Comparison of ENCODE assay signal across 9 cellular contexts in genomic region chr7:120949393-120949799, GRCh38. TPM values are rescaled to one million over a fixed set of nuclear protein-coding genes. Genes with fewer than 3 reads are reported as not detected.
DNase-seq lines count a peak whose midpoint lies in the region; ATAC-seq and TF ChIP-seq lines count a peak whose summit lies in the region.
"Had no signal": no experiment of that assay in that cellular context is flagged by ENCODE, and none has a peak within 500 bp of the region (broad histone marks: within the 10 kb centered on the region; RNA-seq: fewer than 3 reads in every experiment).

No MANE protein-coding gene starts in this region.

- intact Hi-C loops in Calu3 (cut with micrococcal nuclease; ENCODE audit: unreplicated experiment): no loop called here

- H3K27me3 Mint-ChIP-seq in Calu3 (ENCODE audit: unreplicated experiment): no peaks in the 10 kb centered on the region
- H3K27me3 Mint-ChIP-seq in chondrocyte (ENCODE audit: low read depth): peaks cover 8% of the 10 kb centered on the region

- DNase-seq in Calu3 (no peak), LNCaP clone FGC (ENCODE audit: low read depth) (no peak), chondrocyte (ENCODE audit: low spot score) (no peak), globus pallidus (ENCODE audit: low spot score) (no peak), kidney glomerular epithelial cell (lab: John Stamatoyannopoulos, UW) (no peak)
- DNase-seq: activated CD4-positive, alpha-beta T cell treated with anti-CD3 and anti-CD28 coated beads for 48 hours had no signal

- H3K36me3 Mint-ChIP-seq in Calu3 (ENCODE audit: insufficient read depth, unreplicated experiment): peaks cover 35% of the 10 kb centered on the region
- H3K36me3 Mint-ChIP-seq in chondrocyte (ENCODE audit: low read depth): no peaks in the 10 kb centered on the region

- H3K4me1 ChIP-seq in neuron (ENCODE audit: insufficient read depth, low read length): peaks cover 27% of the 10 kb centered on the region

- H3K4me3 ChIP-seq in LNCaP clone FGC (ENCODE audit: low read depth, low read length) (peak overlapping the region; percentile 75), neuron (ENCODE audit: low read length) (peak overlapping the region; percentile 76)

- BruUV-seq in Calu3 (replicated peaks; lab: Mats Ljungman, UMichigan): no TSS peak

- no peaks in the 10 kb centered on the region for H3K9me3 ChIP-seq in neuron (ENCODE audit: low read length)

- H3K9me3 Mint-ChIP-seq in Calu3 (ENCODE audit: low read depth, unreplicated experiment) (no peaks in the 10 kb centered on the region), chondrocyte (ENCODE audit: low read depth) (no peaks in the 10 kb centered on the region)

- H3K27ac Mint-ChIP-seq in Calu3 (ENCODE audit: unreplicated experiment) (peak overlapping the region; percentile 74), chondrocyte (ENCODE audit: unreplicated experiment) (no peak overlapping the region)

- no peak for TF ChIP-seq CTCF in Calu3 (IDR thresholded peaks at IDR 0.05; ENCODE audit: unreplicated experiment)
- TF ChIP-seq CTCF in LNCaP clone FGC (IDR thresholded peaks at IDR 0.05; ENCODE audit: control insufficient read depth, extremely low read depth, insufficient read depth): no peak
- no peak for TF ChIP-seq CTCF in chondrocyte (IDR thresholded peaks at IDR 0.05)

- no peaks in the 10 kb centered on the region for H3K27me3 ChIP-seq in neuron (ENCODE audit: insufficient read depth, low read length)

- H2AFZ ChIP-seq in neuron (ENCODE audit: low read depth, low read length): peak overlapping the region; percentile 100

- H3K4me1 Mint-ChIP-seq in Calu3 (ENCODE audit: low read depth, unreplicated experiment): peaks cover 9% of the 10 kb centered on the region
- peaks cover 16% of the 10 kb centered on the region for H3K4me1 Mint-ChIP-seq in chondrocyte (ENCODE audit: low read depth)

- peaks cover 13% of the 10 kb centered on the region for H3K36me3 ChIP-seq in neuron (ENCODE audit: insufficient read depth, low read length)

- H3K4me3 Mint-ChIP-seq in Calu3 (ENCODE audit: low read depth, unreplicated experiment) (peak overlapping the region; percentile 66), chondrocyte (ENCODE audit: unreplicated experiment) (peak overlapping the region; percentile 92)

- CTCF ChIA-PET in Calu3 (lab: Charles Lee): no interaction called here

- ATAC-seq in HG02840 (IDR thresholded peaks at IDR 0.05; ENCODE audit: low FRiP score, unreplicated experiment): no peak
- no peak for ATAC-seq in esophagus mucosa

RNA-seq across cellular contexts. Expression of gene ING3, which starts 1.2 kb away (rescaled TPM):
- total RNA-seq in Calu3 (2022) (9.6 and 12.2 TPM in 2 replicates), chondrocyte (14.2 to 18.6 TPM (median 17.4 TPM) in 3 replicates), esophagus mucosa (9.0 TPM)

RNA-seq across cellular contexts. Expression of gene CPED1, which starts 39.1 kb away (rescaled TPM):
- 0.24 and 0.76 TPM in 2 replicates for total RNA-seq in Calu3 (2022)
- 2.8 to 4.9 TPM (median 4.0 TPM) in 3 replicates for total RNA-seq in chondrocyte
- total RNA-seq in esophagus mucosa: 0.76 TPM
